17 cellular contexts compared by ENCODE assay signal in genomic region chr2:119178811-119179601, GRCh38. TPM values are rescaled to one million over a fixed set of nuclear protein-coding genes. Genes with fewer than 3 reads are reported as not detected.
DNase-seq lines count a peak whose midpoint lies in the region; ATAC-seq, FAIRE-seq and TF ChIP-seq lines count a peak whose summit lies in the region.
"Had no signal": no experiment of that assay in that cellular context is flagged by ENCODE, and none has a peak within 500 bp of the region (broad histone marks: within the 10 kb centered on the region; RNA-seq: fewer than 3 reads in every experiment).

No MANE protein-coding gene starts in this region.

- H3K36me3 Mint-ChIP-seq in WTC11: peaks cover 7% of the 10 kb centered on the region
- H3K36me3 Mint-ChIP-seq: activated CD4-positive, alpha-beta memory T cell treated with anti-CD3 and anti-CD28 coated beads for 36 hours had no signal

- ATAC-seq in GM21723 (IDR thresholded peaks at IDR 0.05; ENCODE audit: unreplicated experiment) (no peak), WTC11 (no peak), GM19455 (IDR thresholded peaks at IDR 0.05; ENCODE audit: unreplicated experiment) (no peak)

- H3K4me2 ChIP-seq in skeletal muscle satellite cell (ENCODE audit: low read length): peak overlapping the region; percentile 7

- H3K27ac Mint-ChIP-seq in WTC11: no peak overlapping the region
- H3K27ac Mint-ChIP-seq: activated CD4-positive, alpha-beta memory T cell treated with anti-CD3 and anti-CD28 coated beads for 36 hours; nephron progenitor cell had no signal

- no peak for TF ChIP-seq CTCF in fibroblast of the aortic adventitia (IDR thresholded peaks at IDR 0.05; ENCODE audit: insufficient read depth, low read length)
- no peak for TF ChIP-seq CTCF in WTC11 (IDR thresholded peaks at IDR 0.05)

- peak; percentile 56 for FAIRE-seq in RCC 7860 (lab: Jason Lieb, UNC)

- peaks cover 19% of the 10 kb centered on the region for H3K4me1 ChIP-seq in skeletal muscle satellite cell (ENCODE audit: control insufficient read depth, insufficient read depth, low read length)

- H3K9me3 ChIP-seq in skeletal muscle satellite cell (replicated peaks; ENCODE audit: low read length): no peaks in the 10 kb centered on the region

- peaks cover 11% of the 10 kb centered on the region for H3K9me3 Mint-ChIP-seq in WTC11
- H3K9me3 Mint-ChIP-seq: activated CD4-positive, alpha-beta memory T cell treated with anti-CD3 and anti-CD28 coated beads for 36 hours; nephron progenitor cell had no signal

- H3K9ac ChIP-seq in skeletal muscle satellite cell (ENCODE audit: low read depth, low read length): peak overlapping the region; percentile 44

- peaks cover 9% of the 10 kb centered on the region for H3K4me1 Mint-ChIP-seq in WTC11
- H3K4me1 Mint-ChIP-seq: nephron progenitor cell had no signal

- H3K4me3 ChIP-seq in fibroblast of the aortic adventitia (ENCODE audit: low read depth, low read length) (no peak overlapping the region), skeletal muscle satellite cell (ENCODE audit: low read length) (no peak overlapping the region)

- no peak overlapping the region for H3K4me3 Mint-ChIP-seq in WTC11
- H3K4me3 Mint-ChIP-seq: activated CD4-positive, alpha-beta memory T cell treated with anti-CD3 and anti-CD28 coated beads for 36 hours; nephron progenitor cell had no signal

- CTCF ChIA-PET in WTC11 (lab: Charles Lee): interaction anchor here (1.0 kb wide), 1 partner anchor 296 kb away, joined by 3 read pairs; no protein-coding TSS in a partner anchor

- H3K27me3 ChIP-seq in skeletal muscle satellite cell (ENCODE audit: control insufficient read depth, insufficient read depth, low read length): no peaks in the 10 kb centered on the region

- DNase-seq in DMS 273 (lab: John Stamatoyannopoulos, UW; ENCODE audit: unreplicated experiment) (peak; percentile 44), DMS 273 treated with DMSO at 0.1 percent for 48 hours (lab: John Stamatoyannopoulos, UW) (no peak), RCC 7860 (ENCODE audit: low spot score) (peak; percentile 82), fibroblast of the aortic adventitia (ENCODE audit: low read depth) (peak; percentile 33), WTC11 (ENCODE audit: low spot score) (no peak)
- DNase-seq: activated CD4-positive, alpha-beta memory T cell treated with anti-CD3 and anti-CD28 coated beads for 36 hours; activated gamma-delta T cell treated with Interleukin-2 at 50 U/mL for 16 hours; glutamatergic neuron; islet precursor cell; NCI-H1105; NCI-H510A; nephron progenitor cell; substantia nigra; T-helper 9 cell had no signal

- POLR2A ChIA-PET in WTC11 (lab: Charles Lee): no interaction called here

- peaks cover 3% of the 10 kb centered on the region; the same call in 1 of the 2 replicates for H3K27me3 Mint-ChIP-seq in WTC11 (ENCODE audit: low read depth)
- H3K27me3 Mint-ChIP-seq: activated CD4-positive, alpha-beta memory T cell treated with anti-CD3 and anti-CD28 coated beads for 36 hours had no signal

- H3K36me3 ChIP-seq in skeletal muscle satellite cell (ENCODE audit: insufficient read depth, low read length): no peaks in the 10 kb centered on the region

TF ChIP-seq in WTC11, 78 proteins besides CTCF, POLR2A, EP300 and RAD21 (continues in another document):
- TF ChIP-seq CBFB (CRISPR knock-in tag; IDR thresholded peaks at IDR 0.05; ENCODE audit: low read depth) (no peak), FOXP4 (CRISPR knock-in tag; IDR thresholded peaks at IDR 0.05) (no peak), NR3C1 (CRISPR knock-in tag; conservative IDR thresholded peaks at IDR 0.05; ENCODE audit: low read depth) (no peak), STAT6 (CRISPR knock-in tag; conservative IDR thresholded peaks at IDR 0.05; ENCODE audit: low read depth) (no peak), MAX (CRISPR knock-in tag; IDR thresholded peaks at IDR 0.05) (no peak), ZNF263 (CRISPR knock-in tag; IDR thresholded peaks at IDR 0.05; ENCODE audit: low read depth) (no peak), AR (CRISPR knock-in tag; IDR thresholded peaks at IDR 0.05) (no peak)

RNA-seq across cellular contexts. Expression of gene C1QL2, which starts 20.5 kb away (rescaled TPM):
- total RNA-seq in fibroblast of the aortic adventitia (ENCODE audit: low replicate concordance): not detected in 2 replicates
- not detected in 2 replicates for total RNA-seq in skeletal muscle satellite cell (2012; rRNA removed)
- total RNA-seq in WTC11 (2021): 0.55 to 1.0 TPM (median 0.71 TPM) in 3 replicates
- total RNA-seq: activated CD4-positive, alpha-beta memory T cell treated with anti-CD3 and anti-CD28 coated beads for 36 hours had no signal

RNA-seq across cellular contexts. Expression of gene STEAP3, which starts 44.6 kb away (rescaled TPM):
- total RNA-seq in fibroblast of the aortic adventitia (ENCODE audit: low replicate concordance): 7.0 and 50.9 TPM in 2 replicates
- total RNA-seq in skeletal muscle satellite cell (2012; rRNA removed): 69.7 and 93.7 TPM in 2 replicates
- total RNA-seq in WTC11 (2021): 20.5 to 24.0 TPM (median 21.4 TPM) in 3 replicates

Comparison
In these comparisons a context has a peak if more than half of its experiments do, and no peak if none do; other contexts are left out.
1. DNase-seq: peak in DMS 273 (single experiment), RCC 7860 (single experiment) and fibroblast of the aortic adventitia (single experiment); none in DMS 273 treated with DMSO at 0.1 percent for 48 hours (single experiment) and WTC11 (single experiment).